In the genomic region with DNA sequence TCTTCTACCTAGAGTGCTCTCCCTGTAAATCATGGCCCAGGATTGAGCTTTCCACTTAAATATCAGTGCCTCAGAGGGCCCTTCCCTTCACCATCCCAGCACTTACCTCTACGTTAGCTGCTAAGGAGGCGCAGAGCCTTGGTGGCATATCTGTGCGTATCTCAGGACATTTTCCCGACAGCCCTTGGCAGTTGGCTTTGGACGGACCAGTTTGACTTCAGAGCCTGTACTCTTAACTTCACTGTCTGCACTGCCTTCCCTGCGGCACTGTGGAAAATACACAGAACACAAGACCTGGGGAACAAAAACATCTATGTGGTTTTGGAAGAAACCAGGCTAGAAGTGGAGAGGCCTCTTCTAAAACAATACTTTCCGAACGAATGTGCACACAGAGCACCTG, we compare ENCODE assay signal across 11 cellular contexts. TPM values are rescaled to one million over a fixed set of nuclear protein-coding genes. Genes with fewer than 3 reads are reported as not detected.
DNase-seq lines count a peak whose midpoint lies in the region; ATAC-seq and TF ChIP-seq lines count a peak whose summit lies in the region.
"Had no signal": no experiment of that assay in that cellular context is flagged by ENCODE, and none has a peak within 500 bp of the region (broad histone marks: within the 10 kb centered on the region; RNA-seq: fewer than 3 reads in every experiment).

No MANE protein-coding gene starts in this region.

- no peak for TF ChIP-seq EP300 in stomach (IDR thresholded peaks at IDR 0.05)

- H3K27ac Mint-ChIP-seq in activated CD8-positive, alpha-beta memory T cell treated with anti-CD3 and anti-CD28 coated beads, Interleukin-2, amount 10 ng/mL, durations not matched to agents 7 days and 5 days, result no peak overlapping the region
- peak overlapping the region; percentile 19 for H3K27ac Mint-ChIP-seq in activated CD4-positive, alpha-beta memory T cell treated with anti-CD3 and anti-CD28 coated beads, Interleukin-2, amount 10 ng/mL, durations not matched to agents 7 days and 5 days
- peak overlapping the region; percentile 28 for H3K27ac Mint-ChIP-seq in glutamatergic neuron (ENCODE audit: unreplicated experiment)

- H3K9me3 ChIP-seq in stomach, result no peaks in the 10 kb centered on the region
- H3K9me3 ChIP-seq: esophagus squamous epithelium had no signal

- no peak for ATAC-seq in activated CD8-positive, alpha-beta memory T cell treated with anti-CD3 and anti-CD28 coated beads, Interleukin-2, amount 10 ng/mL, durations not matched to agents 7 days and 5 days
- no peak for ATAC-seq in GM19397 (IDR thresholded peaks at IDR 0.05; ENCODE audit: unreplicated experiment)
- no peak for ATAC-seq in GM21619 (IDR thresholded peaks at IDR 0.05; ENCODE audit: unreplicated experiment)

- H3K4me1 Mint-ChIP-seq in activated CD8-positive, alpha-beta memory T cell treated with anti-CD3 and anti-CD28 coated beads, Interleukin-2, amount 10 ng/mL, durations not matched to agents 7 days and 5 days, result peaks cover 40% of the 10 kb centered on the region
- peaks cover 57% of the 10 kb centered on the region for H3K4me1 Mint-ChIP-seq in activated CD4-positive, alpha-beta memory T cell treated with anti-CD3 and anti-CD28 coated beads, Interleukin-2, amount 10 ng/mL, durations not matched to agents 7 days and 5 days
- peaks cover 36% of the 10 kb centered on the region for H3K4me1 Mint-ChIP-seq in glutamatergic neuron (ENCODE audit: low read depth, unreplicated experiment)

- no peaks in the 10 kb centered on the region for H3K9me3 Mint-ChIP-seq in activated CD8-positive, alpha-beta memory T cell treated with anti-CD3 and anti-CD28 coated beads, Interleukin-2, amount 10 ng/mL, durations not matched to agents 7 days and 5 days (ENCODE audit: low read depth)
- no peaks in the 10 kb centered on the region for H3K9me3 Mint-ChIP-seq in activated CD4-positive, alpha-beta memory T cell treated with anti-CD3 and anti-CD28 coated beads, Interleukin-2, amount 10 ng/mL, durations not matched to agents 7 days and 5 days
- peaks cover 16% of the 10 kb centered on the region for H3K9me3 Mint-ChIP-seq in glutamatergic neuron (ENCODE audit: unreplicated experiment)

- TF ChIP-seq CTCF in glutamatergic neuron (IDR thresholded peaks at IDR 0.05; ENCODE audit: partially characterized antibody, unreplicated experiment) (no peak), stomach (IDR thresholded peaks at IDR 0.05) (no peak)

- peaks cover 11% of the 10 kb centered on the region for H3K27me3 Mint-ChIP-seq in activated CD8-positive, alpha-beta memory T cell treated with anti-CD3 and anti-CD28 coated beads, Interleukin-2, amount 10 ng/mL, durations not matched to agents 7 days and 5 days
- peaks cover 10% of the 10 kb centered on the region for H3K27me3 Mint-ChIP-seq in activated CD4-positive, alpha-beta memory T cell treated with anti-CD3 and anti-CD28 coated beads, Interleukin-2, amount 10 ng/mL, durations not matched to agents 7 days and 5 days
- H3K27me3 Mint-ChIP-seq in glutamatergic neuron (ENCODE audit: unreplicated experiment), result peaks cover 17% of the 10 kb centered on the region

- POLR2A ChIA-PET in activated CD4-positive, alpha-beta memory T cell treated with anti-CD3 and anti-CD28 coated beads, Interleukin-2, amount 10 ng/mL, durations not matched to agents 7 days and 5 days (lab: Charles Lee), result interaction anchor here (0.6 to 11.9 kb wide), 8 partner anchors 9 to 405 kb away, joined by 3 to 187 read pairs (median 8); a partner anchor contains a TSS

- no peak for DNase-seq in activated CD8-positive, alpha-beta memory T cell treated with anti-CD3 and anti-CD28 coated beads, Interleukin-2, amount 10 ng/mL, durations not matched to agents 7 days and 5 days
- DNase-seq in activated CD8-positive, alpha-beta memory T cell treated with anti-CD3 and anti-CD28 coated beads, Interleukin-2, amount 50 U/mL, for 4 hours, result no peak
- no peak for DNase-seq in activated CD4-positive, alpha-beta memory T cell treated with anti-CD3 and anti-CD28 coated beads, Interleukin-2, amount 10 ng/mL, durations not matched to agents 7 days and 5 days
- DNase-seq in glutamatergic neuron, result no peak
- no peak for DNase-seq in stomach
- no peak for DNase-seq in NCI-H82 (lab: John Stamatoyannopoulos, UW)
- DNase-seq: amniotic stem cell, esophagus squamous epithelium, NCI-H146 had no signal

- CTCF ChIA-PET in activated CD8-positive, alpha-beta memory T cell treated with anti-CD3 and anti-CD28 coated beads, Interleukin-2, amount 10 ng/mL, durations not matched to agents 7 days and 5 days (lab: Charles Lee), result interaction anchor here (0.6 to 7.3 kb wide), 5 partner anchors 9 to 259 kb away, joined by 3 to 153 read pairs (median 5); a partner anchor contains a TSS
- CTCF ChIA-PET in activated CD4-positive, alpha-beta memory T cell treated with anti-CD3 and anti-CD28 coated beads, Interleukin-2, amount 10 ng/mL, durations not matched to agents 7 days and 5 days (lab: Charles Lee), result interaction anchor here (0.7 to 7.0 kb wide), 5 partner anchors 13 to 71 kb away, joined by 3 to 127 read pairs (median 4); a partner anchor contains a TSS

- intact Hi-C loops in stomach (cut with DNase I; ENCODE audit: low total_unique reads), result loop anchor here (10.0 kb wide), 1 partner anchor 61 kb away; no protein-coding TSS in a partner anchor

- peak overlapping the region; percentile 65 to 99 (median 98) for H3K4me3 ChIP-seq in stomach

- H3K27ac ChIP-seq in stomach, result peak overlapping the region in 1 of 5 donors; percentile 93

- TF ChIP-seq POLR2A in stomach (IDR thresholded peaks at IDR 0.05), result no peak

- no peaks in the 10 kb centered on the region for H3K27me3 ChIP-seq in stomach
- H3K27me3 ChIP-seq: esophagus squamous epithelium had no signal

- H3K36me3 Mint-ChIP-seq in activated CD8-positive, alpha-beta memory T cell treated with anti-CD3 and anti-CD28 coated beads, Interleukin-2, amount 10 ng/mL, durations not matched to agents 7 days and 5 days, result no peaks in the 10 kb centered on the region
- H3K36me3 Mint-ChIP-seq in activated CD4-positive, alpha-beta memory T cell treated with anti-CD3 and anti-CD28 coated beads, Interleukin-2, amount 10 ng/mL, durations not matched to agents 7 days and 5 days (ENCODE audit: low read depth), result peaks cover 26% of the 10 kb centered on the region
- no peaks in the 10 kb centered on the region for H3K36me3 Mint-ChIP-seq in glutamatergic neuron (ENCODE audit: unreplicated experiment)

- 55 to 71% (median 60%) methylated on average over 8 of the region's 8 CpGs for WGBS in stomach, 5 donors

- H3K4me3 Mint-ChIP-seq in activated CD8-positive, alpha-beta memory T cell treated with anti-CD3 and anti-CD28 coated beads, Interleukin-2, amount 10 ng/mL, durations not matched to agents 7 days and 5 days, result peak overlapping the region; percentile 27
- peak overlapping the region; percentile 31 for H3K4me3 Mint-ChIP-seq in activated CD4-positive, alpha-beta memory T cell treated with anti-CD3 and anti-CD28 coated beads, Interleukin-2, amount 10 ng/mL, durations not matched to agents 7 days and 5 days
- H3K4me3 Mint-ChIP-seq in glutamatergic neuron (ENCODE audit: unreplicated experiment), result peak overlapping the region; percentile 88

- H3K4me1 ChIP-seq in stomach, result peaks cover 45 to 83% (median 78%) of the 10 kb centered on the region in 4 donors

- H3K36me3 ChIP-seq in stomach, result peaks cover 0 to 3% (median 3%) of the 10 kb centered on the region in 4 donors

RNA-seq across cellular contexts. Expression of a gene that starts 2.4 kb away (rescaled TPM):
- total RNA-seq in activated CD8-positive, alpha-beta memory T cell treated with anti-CD3 and anti-CD28 coated beads, Interleukin-2, amount 10 ng/mL, durations not matched to agents 7 days and 5 days, result 10 to 100 TPM; 16.9 to 21.4 TPM
- total RNA-seq in activated CD4-positive, alpha-beta memory T cell treated with anti-CD3 and anti-CD28 coated beads, Interleukin-2, amount 10 ng/mL, durations not matched to agents 7 days and 5 days, result 10 to 100 TPM; 26.6 to 27.3 TPM
- total RNA-seq in glutamatergic neuron (ENCODE audit: unreplicated experiment) (14.3 TPM), stomach (10 to 100 TPM in 4 of 5 donors, 1 to 10 TPM in 1; 1.2 to 73.7 (median 19.3) TPM)
- 10 to 100 TPM in 2 of 3 donors, 1 to 10 TPM in 1; 9.0 to 13.9 (median 12.5) TPM for polyA plus RNA-seq in stomach

RNA-seq across cellular contexts. Expression of a gene that starts 22.3 kb away (rescaled TPM):
- total RNA-seq in activated CD8-positive, alpha-beta memory T cell treated with anti-CD3 and anti-CD28 coated beads, Interleukin-2, amount 10 ng/mL, durations not matched to agents 7 days and 5 days, result 10 to 100 TPM; 40.0 to 59.9 TPM
- total RNA-seq in activated CD4-positive, alpha-beta memory T cell treated with anti-CD3 and anti-CD28 coated beads, Interleukin-2, amount 10 ng/mL, durations not matched to agents 7 days and 5 days, result 10 to 100 TPM; 39.8 to 40.0 TPM
- 14.0 TPM for total RNA-seq in glutamatergic neuron (ENCODE audit: unreplicated experiment)
- total RNA-seq in stomach, result 10 to 100 TPM in 4 of 5 donors, not detected in 1; 11.4 to 53.6 (median 19.6) TPM
- polyA plus RNA-seq in stomach, result 10 to 100 TPM; 20.5 to 33.6 (median 25.5) TPM

Comparison
In these comparisons a context has a peak if more than half of its experiments do, and no peak if none do; other contexts are left out.
1. H3K4me3 Mint-ChIP-seq: peak in every context shown above with its lines; median percentile 88 in glutamatergic neuron; 31 in activated CD4-positive, alpha-beta memory T cell treated with anti-CD3 and anti-CD28 coated beads, Interleukin-2, amount 10 ng/mL, durations not matched to agents 7 days and 5 days; 27 in activated CD8-positive, alpha-beta memory T cell treated with anti-CD3 and anti-CD28 coated beads, Interleukin-2, amount 10 ng/mL, durations not matched to agents 7 days and 5 days.